ENCODE assay signal across 8 cellular contexts in genomic region chr11:114166389-114166788, GRCh38.
DNase-seq lines count a peak whose midpoint lies in the region; ATAC-seq and TF ChIP-seq lines count a peak whose summit lies in the region.
"Had no signal": no experiment of that assay in that cellular context is flagged by ENCODE, and none has a peak within 500 bp of the region (broad histone marks: within the 10 kb centered on the region; RNA-seq: fewer than 3 reads in every experiment).

No MANE protein-coding gene starts in this region.

- H3K27ac ChIP-seq in KOPT-K1 (ENCODE audit: low read depth, low read length, poor library complexity, severe bottlenecking) (peak overlapping the region; percentile 15), layer of hippocampus (ENCODE audit: low read depth, low read length) (peak overlapping the region; percentile 99), temporal lobe (ENCODE audit: low read depth, low read length) (peak overlapping the region; percentile 100)

- intact Hi-C loops in activated T-helper 2 cell treated with anti-CD3 and anti-CD28 coated beads, Interferon-gamma antibody, Interleukin-2, Interleukin-4, amounts not matched to agents 10 μg/mL and 5 μg/mL and 100 μg/mL, durations not matched to agents 14 hours and 24 hours and 36 hours (cut with micrococcal nuclease), result loop anchor here (5.0 to 10.0 kb wide), 3 partner anchors 48 to 104 kb away; no protein-coding TSS in a partner anchor
- intact Hi-C loops in mucosa of descending colon (cut with DNase I, micrococcal nuclease), result loop anchor here in 1 of 2 donors (10.0 kb wide), 1 partner anchor 102 kb away; no protein-coding TSS in a partner anchor

- H3K27me3 ChIP-seq in layer of hippocampus (ENCODE audit: control insufficient read depth, insufficient read depth, low read length), result no peaks in the 10 kb centered on the region

- H3K4me3 Mint-ChIP-seq in activated T-helper 2 cell treated with anti-CD3 and anti-CD28 coated beads, Interferon-gamma antibody, Interleukin-2, Interleukin-4, amounts not matched to agents 10 μg/mL and 5 μg/mL and 100 μg/mL, durations not matched to agents 14 hours and 24 hours and 36 hours (ENCODE audit: low read depth), result no peak overlapping the region
- H3K4me3 Mint-ChIP-seq in stimulated activated naive CD8-positive, alpha-beta T cell treated with anti-CD3 and anti-CD28 coated beads, Interleukin-15, amount 100 ng/mL, for 72 hours, result peak overlapping the region in 1 of 2 donors; percentile 46

- H3K36me3 ChIP-seq in KOPT-K1 (ENCODE audit: insufficient read depth, low read length) (no peaks in the 10 kb centered on the region), mucosa of descending colon (ENCODE audit: low read depth) (no peaks in the 10 kb centered on the region)

- H3K4me1 Mint-ChIP-seq in activated T-helper 2 cell treated with anti-CD3 and anti-CD28 coated beads, Interferon-gamma antibody, Interleukin-2, Interleukin-4, amounts not matched to agents 10 μg/mL and 5 μg/mL and 100 μg/mL, durations not matched to agents 14 hours and 24 hours and 36 hours (ENCODE audit: low read depth), result peaks cover 63% of the 10 kb centered on the region
- H3K4me1 Mint-ChIP-seq in stimulated activated naive CD8-positive, alpha-beta T cell treated with anti-CD3 and anti-CD28 coated beads, Interleukin-15, amount 100 ng/mL, for 72 hours, result peaks cover 98% of the 10 kb centered on the region

- H3K36me3 Mint-ChIP-seq in activated T-helper 2 cell treated with anti-CD3 and anti-CD28 coated beads, Interferon-gamma antibody, Interleukin-2, Interleukin-4, amounts not matched to agents 10 μg/mL and 5 μg/mL and 100 μg/mL, durations not matched to agents 14 hours and 24 hours and 36 hours (ENCODE audit: low read depth), result no peaks in the 10 kb centered on the region

- no peaks in the 10 kb centered on the region for H3K27me3 Mint-ChIP-seq in activated T-helper 2 cell treated with anti-CD3 and anti-CD28 coated beads, Interferon-gamma antibody, Interleukin-2, Interleukin-4, amounts not matched to agents 10 μg/mL and 5 μg/mL and 100 μg/mL, durations not matched to agents 14 hours and 24 hours and 36 hours (ENCODE audit: low read depth)
- H3K27me3 Mint-ChIP-seq in stimulated activated naive CD8-positive, alpha-beta T cell treated with anti-CD3 and anti-CD28 coated beads, Interleukin-15, amount 100 ng/mL, for 72 hours, result no peaks in the 10 kb centered on the region

- no peaks in the 10 kb centered on the region for H3K9me3 ChIP-seq in KOPT-K1 (ENCODE audit: insufficient read depth, low read length, poor library complexity, severe bottlenecking)
- no peaks in the 10 kb centered on the region for H3K9me3 ChIP-seq in mucosa of descending colon

- TF ChIP-seq CTCF in mucosa of descending colon (IDR thresholded peaks at IDR 0.05), result no peak

- peaks cover 87% of the 10 kb centered on the region for H3K4me1 ChIP-seq in mucosa of descending colon (ENCODE audit: low read depth)

- no peaks in the 10 kb centered on the region for H3K9me3 Mint-ChIP-seq in activated T-helper 2 cell treated with anti-CD3 and anti-CD28 coated beads, Interferon-gamma antibody, Interleukin-2, Interleukin-4, amounts not matched to agents 10 μg/mL and 5 μg/mL and 100 μg/mL, durations not matched to agents 14 hours and 24 hours and 36 hours
- H3K9me3 Mint-ChIP-seq in stimulated activated naive CD8-positive, alpha-beta T cell treated with anti-CD3 and anti-CD28 coated beads, Interleukin-15, amount 100 ng/mL, for 72 hours, result peaks cover 0 to 1% of the 10 kb centered on the region in 2 donors

- peak overlapping the region; percentile 48 for H3K27ac Mint-ChIP-seq in activated T-helper 2 cell treated with anti-CD3 and anti-CD28 coated beads, Interferon-gamma antibody, Interleukin-2, Interleukin-4, amounts not matched to agents 10 μg/mL and 5 μg/mL and 100 μg/mL, durations not matched to agents 14 hours and 24 hours and 36 hours
- peak overlapping the region in 1 of 2 donors; percentile 61 for H3K27ac Mint-ChIP-seq in stimulated activated naive CD8-positive, alpha-beta T cell treated with anti-CD3 and anti-CD28 coated beads, Interleukin-15, amount 100 ng/mL, for 72 hours

- ATAC-seq in mucosa of descending colon, result no peak
- ATAC-seq in stimulated activated naive CD8-positive, alpha-beta T cell treated with anti-CD3 and anti-CD28 coated beads, Interleukin-15, amount 100 ng/mL, for 72 hours, result no peak

- DNase-seq in activated T-helper 2 cell treated with anti-CD3 and anti-CD28 coated beads, Interferon-gamma antibody, Interleukin-2, Interleukin-4, amounts not matched to agents 10 μg/mL and 5 μg/mL and 100 μg/mL, durations not matched to agents 14 hours and 24 hours and 36 hours (ENCODE audit: low spot score), result no peak
- DNase-seq in mucosa of descending colon (no peak), islet precursor cell (no peak)
- DNase-seq in stimulated activated naive CD8-positive, alpha-beta T cell treated with anti-CD3 and anti-CD28 coated beads, Interleukin-15, amount 100 ng/mL, for 72 hours, result no peak
- DNase-seq: small intestine had no signal

- no peak overlapping the region for H3K4me3 ChIP-seq in mucosa of descending colon

Comparison
In these comparisons a context has a peak if more than half of its experiments do, and no peak if none do; other contexts are left out.
1. H3K27ac ChIP-seq: peak in every context shown above with its lines; median percentile 100 in temporal lobe; 99 in layer of hippocampus; 15 in KOPT-K1.